ENCODE assay signal across 8 cellular contexts in the genomic region with DNA sequence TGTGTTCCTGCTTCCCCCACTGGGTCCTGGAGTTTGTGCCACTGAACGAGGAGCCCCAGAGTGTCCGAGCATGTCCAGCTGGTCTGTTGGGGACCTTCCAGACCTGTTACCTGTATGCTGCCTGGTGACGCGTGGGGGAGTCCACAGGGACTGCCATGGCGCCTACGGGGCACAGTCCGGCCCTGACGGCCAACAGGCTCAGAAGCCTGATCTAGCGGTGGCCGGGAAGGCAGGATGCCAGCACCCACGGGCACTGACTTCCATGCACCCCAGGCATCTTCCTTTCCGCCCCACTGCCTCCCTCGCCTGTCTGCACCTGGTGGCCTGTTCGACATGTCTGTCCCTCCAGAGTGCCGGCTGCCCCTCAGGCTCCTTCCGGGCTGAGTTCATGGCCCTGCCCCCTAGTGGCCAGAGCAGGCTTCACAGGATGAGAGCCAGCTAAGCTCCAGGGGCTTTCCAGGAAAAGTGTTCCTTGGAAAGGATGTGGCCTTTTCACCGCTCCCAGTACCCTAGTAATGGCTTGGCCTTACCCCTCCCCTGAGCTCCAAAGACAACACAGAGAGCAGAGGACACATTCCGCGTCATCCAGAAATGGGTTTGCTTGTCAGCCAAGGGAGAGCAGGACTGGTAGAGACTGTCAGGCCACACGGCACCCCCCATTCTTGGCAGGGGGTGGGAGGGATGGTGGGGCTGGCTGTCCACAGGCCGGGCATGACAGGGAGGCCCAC. TPM values are rescaled to one million over a fixed set of nuclear protein-coding genes. Genes with fewer than 3 reads are reported as not detected.
DNase-seq lines count a peak whose midpoint lies in the region; ATAC-seq, FAIRE-seq and TF ChIP-seq lines count a peak whose summit lies in the region.

No MANE protein-coding gene starts in this region.

- no peak overlapping the region for H3K27ac Mint-ChIP-seq in CD8-positive, alpha-beta memory T cell

- H3K36me3 ChIP-seq in CD8-positive, alpha-beta memory T cell (ENCODE audit: insufficient read depth, low read length): no peaks in the 10 kb centered on the region
- no peaks in the 10 kb centered on the region for H3K36me3 ChIP-seq in K562 (ENCODE audit: control insufficient read depth, insufficient read depth, low read length)

- H3K9ac ChIP-seq in K562 (ENCODE audit: insufficient read depth in 1 of 2, low read depth in 2 of 2, low read length in 2 of 2): peak overlapping the region in 1 of 2 experiments; percentile 37; a peak in 2 of 4 replicates

- H3K4me1 Mint-ChIP-seq in CD8-positive, alpha-beta memory T cell: peaks cover 9 to 18% (median 14%) of the 10 kb centered on the region in 3 donors

- no peaks in the 10 kb centered on the region for H3K9me3 Mint-ChIP-seq in CD8-positive, alpha-beta memory T cell

- no peaks in the 10 kb centered on the region for H3K79me2 ChIP-seq in K562 (ENCODE audit: control insufficient read depth, insufficient read depth, low read length)

- H3K4me2 ChIP-seq in K562 (ENCODE audit: insufficient read depth, low read length): peak overlapping the region; percentile 56

- no peaks in the 10 kb centered on the region for H3K27me3 ChIP-seq in CD8-positive, alpha-beta memory T cell (ENCODE audit: insufficient read depth, low read length, poor library complexity, severe bottlenecking)
- no peaks in the 10 kb centered on the region; a peak in 1 of 5 replicates for H3K27me3 ChIP-seq in K562 (ENCODE audit: control insufficient read depth in 2 of 2, insufficient read depth in 2 of 2, low read length in 2 of 2)

- H3K4me1 ChIP-seq in CD8-positive, alpha-beta memory T cell (ENCODE audit: insufficient read depth, low read length): peaks cover 9% of the 10 kb centered on the region
- H3K4me1 ChIP-seq in K562 (replicated peaks in 1 of 2; ENCODE audit: control insufficient read depth in 2 of 2, insufficient read depth in 2 of 2, low read length in 2 of 2): peaks cover 10 to 16% of the 10 kb centered on the region in 2 experiments

- peak overlapping the region; percentile 97 for H2AFZ ChIP-seq in K562 (ENCODE audit: low read depth, low read length)

- peaks cover 0 to under 1% of the 10 kb centered on the region in 2 donors for H3K27me3 Mint-ChIP-seq in CD8-positive, alpha-beta memory T cell

- TF ChIP-seq POLR2A in K562 (conservative IDR thresholded peaks at IDR 0.05): peak; percentile 38; the same call in 1 of the 2 replicates

- H3K4me3 Mint-ChIP-seq in CD8-positive, alpha-beta memory T cell: peak overlapping the region in 1 of 7 donors; percentile 69

- BruUV-seq in K562 (replicated peaks; lab: Mats Ljungman, UMichigan): no TSS peak

- intact Hi-C loops in K562 (cut with micrococcal nuclease): no loop called here

- peak; percentile 81 to 94 (median 81) for TF ChIP-seq CTCF in K562 (IDR thresholded peaks at IDR 0.05 in 2 of 3, conservative IDR thresholded peaks at IDR 0.05 in 1 of 3; ENCODE audit: insufficient read depth in 2 of 3, low read depth in 1 of 3, low read length in 3 of 3)

- peak; percentile 28 to 72 (median 46) for DNase-seq in CD8-positive, alpha-beta memory T cell
- DNase-seq in HT1080 (ENCODE audit: low read depth): peak; percentile 51
- DNase-seq in T-helper 22 cell (ENCODE audit: low read depth): peak; percentile 15
- DNase-seq in K562 (ENCODE audit: extremely low read depth in 1 of 4, low spot score in 3 of 4): peak; percentile 53 to 88 (median 60)
- DNase-seq in islet precursor cell: peak; percentile 91
- peak; percentile 67 for DNase-seq in stimulated activated CD4-positive, alpha-beta T cell treated with anti-CD3 and anti-CD28 coated beads, Interleukin-4, amount 100 ng/mL, for 24 hours

- CTCF ChIA-PET in CD8-positive, alpha-beta memory T cell (lab: Charles Lee): interaction anchor here (0.7 to 2.7 kb wide), 13 partner anchors 8 to 149 kb away, joined by 3 to 18 read pairs (median 4); a partner anchor contains a TSS
- CTCF ChIA-PET in K562 (lab: Yijun Ruan, JAX; ENCODE audit: low intra/inter-chr PET ratio): no interaction called here

- WGBS in K562 (ENCODE audit: insufficient coverage, low coverage, missing lambda C conversion rate): 42% methylated on average over 15 of the region's 21 CpGs

- peaks cover 3% of the 10 kb centered on the region for H3K9me1 ChIP-seq in K562 (ENCODE audit: control insufficient read depth, insufficient read depth, low read length)

- FAIRE-seq in K562 (lab: Jason Lieb, UNC): peak; percentile 77

- H3K27ac ChIP-seq in CD8-positive, alpha-beta memory T cell (ENCODE audit: low read depth, low read length): no peak overlapping the region
- H3K27ac ChIP-seq in K562 (ENCODE audit: extremely low read depth, low read depth, low read length): peak overlapping the region; percentile 22; the same call in 1 of the 3 replicates

- in situ Hi-C loops in K562 (cut with MboI): loop anchor here (25.0 kb wide), 1 partner anchor 936 kb away; no protein-coding TSS in a partner anchor

- H4K20me1 ChIP-seq in K562 (replicated peaks; ENCODE audit: control insufficient read depth, insufficient read depth, low read length): no peaks in the 10 kb centered on the region

- TF ChIP-seq EP300 in K562 (IDR thresholded peaks at IDR 0.05; ENCODE audit: low read length): peak; percentile 23; the same call in 1 of the 2 replicates

- peak; percentile 92 for ATAC-seq in K562
- ATAC-seq in GM19324 (IDR thresholded peaks at IDR 0.05; ENCODE audit: low FRiP score, unreplicated experiment): no peak
- ATAC-seq in GM18867 (IDR thresholded peaks at IDR 0.05; ENCODE audit: unreplicated experiment): no peak

- POLR2A ChIA-PET in CD8-positive, alpha-beta memory T cell (lab: Charles Lee): interaction anchor here (1.1 kb wide), 1 partner anchor 35 kb away, joined by 3 read pairs; a partner anchor contains a TSS
- POLR2A ChIA-PET in K562 (lab: Yijun Ruan, JAX): interaction anchor here (0.6 to 1.0 kb wide), 3 partner anchors 10 to 699 kb away, joined by 3 read pairs; no protein-coding TSS in a partner anchor

- no peak overlapping the region for H3K4me3 ChIP-seq in CD8-positive, alpha-beta memory T cell (ENCODE audit: low read length)
- no peak overlapping the region for H3K4me3 ChIP-seq in K562

- TF ChIP-seq RAD21 in K562 (CRISPR knock-in tag; conservative IDR thresholded peaks at IDR 0.05 in 1 of 2, IDR thresholded peaks at IDR 0.05 in 1 of 2): peak in 1 of 2 experiments; percentile 47; a peak in 2 of 4 replicates

- H3K36me3 Mint-ChIP-seq in CD8-positive, alpha-beta memory T cell: no peaks in the 10 kb centered on the region

- no peaks in the 10 kb centered on the region for H3K9me3 ChIP-seq in CD8-positive, alpha-beta memory T cell (ENCODE audit: low read length)
- H3K9me3 ChIP-seq in K562 (replicated peaks; ENCODE audit: control insufficient read depth, insufficient read depth, low read depth, low read length): no peaks in the 10 kb centered on the region

RNA-seq across cellular contexts. Expression of a gene that starts 35.7 kb away (rescaled TPM):
- total RNA-seq in CD8-positive, alpha-beta memory T cell: 10 to 100 TPM; 34.1 to 36.0 TPM
- 45.8 TPM for polyA plus RNA-seq in CD8-positive, alpha-beta memory T cell
- 65.3 and 82.5 TPM in 2 replicates for total RNA-seq in HT1080 (2014; rRNA removed; shearing (Covaris generic))
- polyA plus RNA-seq in HT1080 (2015; cell fraction: cytosol; rRNA removed): 52.5 and 56.2 TPM in 2 replicates
- polyA plus RNA-seq in HT1080 (2015; cell fraction: nucleus; rRNA removed): 35.0 and 35.2 TPM in 2 replicates
- total RNA-seq in K562 (2011; cell fraction: chromatin; rRNA removed; ENCODE audit: low replicate concordance): 23.0 and 24.9 TPM in 2 replicates
- total RNA-seq in K562 (2011; cell fraction: nucleolus; rRNA removed): 17.9 and 20.5 TPM in 2 replicates
- total RNA-seq in K562 (2011; cell fraction: nucleoplasm; rRNA removed): 24.8 and 26.5 TPM in 2 replicates
- total RNA-seq in K562 (2014; rRNA removed) (69.5 and 73.4 TPM in 2 replicates), K562 (2014; rRNA removed; fragmentation: Illumina TruSeq; extraction: Trizol) (54.9 and 58.8 TPM in 2 replicates), K562 (2015; rRNA removed; fragmentation: Illumina TruSeq; extraction: Trizol) (60.0 and 61.5 TPM in 2 replicates), K562 (2021) (64.6 and 66.5 TPM in 2 replicates)
- polyA plus RNA-seq in K562 (2011; rRNA removed) (57.5 and 62.8 TPM in 2 replicates), K562 (2014; fragmentation: Illumina TruSeq; extraction: Trizol) (47.9 and 56.5 TPM in 2 replicates), K562 (2014; fragmentation: Nextera tagmentation; extraction: Ambion mirVana) (10 to 100 TPM; 14.0 to 21.0 TPM), K562 (2014; rRNA removed) (64.5 and 70.3 TPM in 2 replicates)
- polyA plus RNA-seq in K562 (2011; cell fraction: cytosol; rRNA removed): 45.8 and 48.7 TPM in 2 replicates
- 21.4 and 27.0 TPM in 2 replicates for polyA plus RNA-seq in K562 (2011; cell fraction: nucleus; rRNA removed)
- polyA plus RNA-seq in K562 (2012): 49.2 and 50.7 TPM in 2 replicates
- polyA minus RNA-seq in K562 (2011; rRNA and poly(A)+ RNA removed): 37.7 and 38.0 TPM in 2 replicates
- polyA minus RNA-seq in K562 (2011; cell fraction: cytosol; rRNA and poly(A)+ RNA removed): 18.5 and 20.3 TPM in 2 replicates
- 8.5 and 11.4 TPM in 2 replicates for polyA minus RNA-seq in K562 (2011; cell fraction: nucleus; rRNA and poly(A)+ RNA removed)

RNA-seq across cellular contexts. Expression of a gene that starts 50.9 kb away (rescaled TPM):
- under 1 TPM; 0.50 to 0.64 TPM for total RNA-seq in CD8-positive, alpha-beta memory T cell
- not detected for polyA plus RNA-seq in CD8-positive, alpha-beta memory T cell
- total RNA-seq in HT1080 (2014; rRNA removed; shearing (Covaris generic)): 0.76 and 0.87 TPM in 2 replicates
- polyA plus RNA-seq in HT1080 (2015; cell fraction: cytosol; rRNA removed): 1.1 and 1.3 TPM in 2 replicates
- polyA plus RNA-seq in HT1080 (2015; cell fraction: nucleus; rRNA removed): 1.5 and 2.5 TPM in 2 replicates
- total RNA-seq in K562 (2011; cell fraction: chromatin; rRNA removed; ENCODE audit: low replicate concordance): 9.0 and 9.3 TPM in 2 replicates
- 4.6 and 5.3 TPM in 2 replicates for total RNA-seq in K562 (2011; cell fraction: nucleolus; rRNA removed)
- total RNA-seq in K562 (2011; cell fraction: nucleoplasm; rRNA removed): 5.6 and 9.1 TPM in 2 replicates
- total RNA-seq in K562 (2014; rRNA removed) (1.00 and 1.6 TPM in 2 replicates), K562 (2014; rRNA removed; fragmentation: Illumina TruSeq; extraction: Trizol) (0.95 and 1.9 TPM in 2 replicates), K562 (2015; rRNA removed; fragmentation: Illumina TruSeq; extraction: Trizol) (1.2 TPM in 2 replicates), K562 (2021) (1.2 and 3.0 TPM in 2 replicates)
- polyA plus RNA-seq in K562 (2011; rRNA removed) (1.5 and 1.6 TPM in 2 replicates), K562 (2014; fragmentation: Illumina TruSeq; extraction: Trizol) (1.7 and 3.9 TPM in 2 replicates), K562 (2014; fragmentation: Nextera tagmentation; extraction: Ambion mirVana) (under 1 TPM; 0.32 to 0.34 TPM), K562 (2014; rRNA removed) (1.7 and 2.0 TPM in 2 replicates)
- polyA plus RNA-seq in K562 (2011; cell fraction: cytosol; rRNA removed): 0.97 and 1.7 TPM in 2 replicates
- polyA plus RNA-seq in K562 (2011; cell fraction: nucleus; rRNA removed): 3.0 and 3.2 TPM in 2 replicates
- polyA plus RNA-seq in K562 (2012): 1.1 and 1.3 TPM in 2 replicates
- polyA minus RNA-seq in K562 (2011; rRNA and poly(A)+ RNA removed): 2.9 and 3.1 TPM in 2 replicates
- 0.38 and 5.4 TPM in 2 replicates for polyA minus RNA-seq in K562 (2011; cell fraction: cytosol; rRNA and poly(A)+ RNA removed)
- polyA minus RNA-seq in K562 (2011; cell fraction: nucleus; rRNA and poly(A)+ RNA removed): 2.4 and 3.6 TPM in 2 replicates

RNA-seq across cellular contexts. Expression of a gene that starts 51.8 kb away (rescaled TPM):
- under 1 TPM in 1 of 2 experiments, not detected in 1; 0.80 TPM for total RNA-seq in CD8-positive, alpha-beta memory T cell
- 0.17 TPM for polyA plus RNA-seq in CD8-positive, alpha-beta memory T cell
- not detected in 2 replicates for total RNA-seq in HT1080 (2014; rRNA removed; shearing (Covaris generic))
- 0.09 TPM in 1 of 2 replicates, not detected in the other for polyA plus RNA-seq in HT1080 (2015; cell fraction: cytosol; rRNA removed)
- 0.14 and 0.19 TPM in 2 replicates for polyA plus RNA-seq in HT1080 (2015; cell fraction: nucleus; rRNA removed)
- 1.1 and 1.4 TPM in 2 replicates for total RNA-seq in K562 (2011; cell fraction: chromatin; rRNA removed; ENCODE audit: low replicate concordance)
- 0.53 and 0.83 TPM in 2 replicates for total RNA-seq in K562 (2011; cell fraction: nucleolus; rRNA removed)
- total RNA-seq in K562 (2011; cell fraction: nucleoplasm; rRNA removed): 0.37 and 0.76 TPM in 2 replicates
- total RNA-seq in K562 (2014; rRNA removed) (0.04 TPM in 1 of 2 replicates, not detected in the other), K562 (2014; rRNA removed; fragmentation: Illumina TruSeq; extraction: Trizol) (0.10 and 0.22 TPM in 2 replicates), K562 (2015; rRNA removed; fragmentation: Illumina TruSeq; extraction: Trizol) (0.11 TPM in 1 of 2 replicates, not detected in the other), K562 (2021) (0.11 and 0.36 TPM in 2 replicates)
- polyA plus RNA-seq in K562 (2011; rRNA removed) (0.20 and 0.24 TPM in 2 replicates), K562 (2014; fragmentation: Illumina TruSeq; extraction: Trizol) (0.12 TPM in 1 of 2 replicates, not detected in the other), K562 (2014; fragmentation: Nextera tagmentation; extraction: Ambion mirVana) (under 1 TPM; 0.10 to 0.17 TPM), K562 (2014; rRNA removed) (0.05 TPM in 1 of 2 replicates, not detected in the other)
- polyA plus RNA-seq in K562 (2011; cell fraction: cytosol; rRNA removed): 0.22 and 0.24 TPM in 2 replicates
- polyA plus RNA-seq in K562 (2011; cell fraction: nucleus; rRNA removed): 0.49 and 0.74 TPM in 2 replicates
- polyA plus RNA-seq in K562 (2012): 0.17 and 0.55 TPM in 2 replicates
- polyA minus RNA-seq in K562 (2011; rRNA and poly(A)+ RNA removed): 0.28 and 0.51 TPM in 2 replicates
- polyA minus RNA-seq in K562 (2011; cell fraction: cytosol; rRNA and poly(A)+ RNA removed): not detected in 2 replicates
- 0.22 and 0.40 TPM in 2 replicates for polyA minus RNA-seq in K562 (2011; cell fraction: nucleus; rRNA and poly(A)+ RNA removed)

Comparison
In these comparisons a context has a peak if more than half of its experiments do, and no peak if none do; other contexts are left out.
1. DNase-seq: peak in every context shown above with its lines; median percentile 91 in islet precursor cell; 67 in stimulated activated CD4-positive, alpha-beta T cell treated with anti-CD3 and anti-CD28 coated beads, Interleukin-4, amount 100 ng/mL, for 24 hours; 60 in K562; 51 in HT1080; 46 in CD8-positive, alpha-beta memory T cell; 15 in T-helper 22 cell.